8 cellular contexts compared by ENCODE assay signal in genomic region chr12:112126000-112126431, GRCh38. TPM values are rescaled to one million over a fixed set of nuclear protein-coding genes. Genes with fewer than 3 reads are reported as not detected.
DNase-seq lines count a peak whose midpoint lies in the region; ATAC-seq and TF ChIP-seq lines count a peak whose summit lies in the region.

No MANE protein-coding gene starts in this region.

- H3K4me3 ChIP-seq in HEK293 (ENCODE audit: low read depth, low read length) (peak overlapping the region; percentile 89), astrocyte of the spinal cord (ENCODE audit: low read depth, low read length) (peak overlapping the region; percentile 90), lower lobe of right lung (peak overlapping the region; percentile 87), upper lobe of right lung (peak overlapping the region; percentile 97)

- H3K4me1 ChIP-seq in HEK293 (ENCODE audit: control insufficient read depth, insufficient read depth, low read length): peaks cover 18% of the 10 kb centered on the region
- peaks cover 63% of the 10 kb centered on the region for H3K4me1 ChIP-seq in lower lobe of right lung
- H3K4me1 ChIP-seq in upper lobe of right lung: peaks cover 49% of the 10 kb centered on the region

- peak overlapping the region; percentile 75 for H3K27ac ChIP-seq in 22Rv1
- peak overlapping the region; percentile 83 for H3K27ac ChIP-seq in HEK293 (ENCODE audit: extremely low read depth, low read depth, low read length)
- peak overlapping the region; percentile 96 for H3K27ac ChIP-seq in lower lobe of right lung
- H3K27ac ChIP-seq in upper lobe of right lung: peak overlapping the region; percentile 95

- TF ChIP-seq CTCF in 22Rv1 (IDR thresholded peaks at IDR 0.05) (no peak), HEK293 (tag by site-specific recombination; IDR thresholded peaks at IDR 0.05) (no peak), astrocyte of the spinal cord (IDR thresholded peaks at IDR 0.05; ENCODE audit: low read depth, low read length) (no peak), lower lobe of right lung (IDR thresholded peaks at IDR 0.05) (no peak), upper lobe of right lung (IDR thresholded peaks at IDR 0.05) (no peak)

- H3K9me3 ChIP-seq in HEK293 (ENCODE audit: control insufficient read depth, insufficient read depth, low read depth, low read length): no peaks in the 10 kb centered on the region
- no peaks in the 10 kb centered on the region for H3K9me3 ChIP-seq in lower lobe of right lung
- H3K9me3 ChIP-seq in upper lobe of right lung: no peaks in the 10 kb centered on the region

- in situ Hi-C loops in astrocyte of the spinal cord (cut with HindIII; ENCODE audit: low sequenced_read_pairs): no loop called here

- intact Hi-C loops in lower lobe of right lung (cut with DNase I) (no loop called here), upper lobe of right lung (cut with DNase I) (no loop called here)

- H3K27me3 ChIP-seq in lower lobe of right lung (ENCODE audit: low read depth) (no peaks in the 10 kb centered on the region), upper lobe of right lung (no peaks in the 10 kb centered on the region)

- ATAC-seq in lower lobe of right lung (no peak), upper lobe of right lung (no peak), GM19023 (IDR thresholded peaks at IDR 0.05; ENCODE audit: unreplicated experiment) (no peak)

- peak; percentile 25 for DNase-seq in astrocyte of the spinal cord (ENCODE audit: low read depth, low spot score)
- no peak for DNase-seq in lower lobe of right lung
- DNase-seq in upper lobe of right lung: no peak
- DNase-seq in D341Med (ENCODE audit: low spot score): no peak
- DNase-seq in NCI-H345 (lab: John Stamatoyannopoulos, UW): no peak

- CTCF ChIA-PET in HEK293 (lab: Yijun Ruan, JAX): interaction anchor here (1.2 kb wide), 1 partner anchor 14 kb away, joined by 4 read pairs; no protein-coding TSS in a partner anchor

- peaks cover 4 to 5% of the 10 kb centered on the region in 2 experiments; a peak in 2 of 3 replicates for H3K36me3 ChIP-seq in HEK293 (ENCODE audit: control insufficient read depth in 2 of 2, insufficient read depth in 1 of 2, low read length in 2 of 2)
- no peaks in the 10 kb centered on the region for H3K36me3 ChIP-seq in lower lobe of right lung
- no peaks in the 10 kb centered on the region for H3K36me3 ChIP-seq in upper lobe of right lung

- POLR2A ChIA-PET in HEK293 (lab: Yijun Ruan, JAX): interaction anchor here (0.5 to 3.1 kb wide), 8 partner anchors 10 to 261 kb away, joined by 3 to 66 read pairs (median 4); partner anchors contain the start of genes ERP29, NAA25 and TMEM116

TF ChIP-seq in HEK293, 187 proteins besides CTCF, POLR2A, EP300 and RAD21:
- TF ChIP-seq, protein P1, sequence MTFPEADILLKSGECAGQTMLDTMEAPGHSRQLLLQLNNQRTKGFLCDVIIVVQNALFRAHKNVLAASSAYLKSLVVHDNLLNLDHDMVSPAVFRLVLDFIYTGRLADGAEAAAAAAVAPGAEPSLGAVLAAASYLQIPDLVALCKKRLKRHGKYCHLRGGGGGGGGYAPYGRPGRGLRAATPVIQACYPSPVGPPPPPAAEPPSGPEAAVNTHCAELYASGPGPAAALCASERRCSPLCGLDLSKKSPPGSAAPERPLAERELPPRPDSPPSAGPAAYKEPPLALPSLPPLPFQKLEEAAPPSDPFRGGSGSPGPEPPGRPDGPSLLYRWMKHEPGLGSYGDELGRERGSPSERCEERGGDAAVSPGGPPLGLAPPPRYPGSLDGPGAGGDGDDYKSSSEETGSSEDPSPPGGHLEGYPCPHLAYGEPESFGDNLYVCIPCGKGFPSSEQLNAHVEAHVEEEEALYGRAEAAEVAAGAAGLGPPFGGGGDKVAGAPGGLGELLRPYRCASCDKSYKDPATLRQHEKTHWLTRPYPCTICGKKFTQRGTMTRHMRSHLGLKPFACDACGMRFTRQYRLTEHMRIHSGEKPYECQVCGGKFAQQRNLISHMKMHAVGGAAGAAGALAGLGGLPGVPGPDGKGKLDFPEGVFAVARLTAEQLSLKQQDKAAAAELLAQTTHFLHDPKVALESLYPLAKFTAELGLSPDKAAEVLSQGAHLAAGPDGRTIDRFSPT (tag by site-specific recombination; IDR thresholded peaks at IDR 0.05): 0 out of 2 replicates have a peak, but pooled peaks have one; percentile 1
- TF ChIP-seq HOXD13 (CRISPR knock-in tag; IDR thresholded peaks at IDR 0.05; ENCODE audit: borderline replicate concordance): no peak
- no peak for TF ChIP-seq ZNF747 (tag by site-specific recombination; IDR thresholded peaks at IDR 0.05)
- TF ChIP-seq ZBTB8A (tag by site-specific recombination; IDR thresholded peaks at IDR 0.05): no peak

RNA-seq across cellular contexts. Expression of gene TRAFD1, which starts 0.7 kb away (rescaled TPM):
- 42.5 TPM for total RNA-seq in lower lobe of right lung
- total RNA-seq in upper lobe of right lung: 35.3 TPM

RNA-seq across cellular contexts. Expression of gene NAA25, which starts 17.4 kb away (rescaled TPM):
- 24.7 TPM for total RNA-seq in lower lobe of right lung
- 18.8 TPM for total RNA-seq in upper lobe of right lung
